14 cellular contexts compared by ENCODE assay signal in the genomic region with DNA sequence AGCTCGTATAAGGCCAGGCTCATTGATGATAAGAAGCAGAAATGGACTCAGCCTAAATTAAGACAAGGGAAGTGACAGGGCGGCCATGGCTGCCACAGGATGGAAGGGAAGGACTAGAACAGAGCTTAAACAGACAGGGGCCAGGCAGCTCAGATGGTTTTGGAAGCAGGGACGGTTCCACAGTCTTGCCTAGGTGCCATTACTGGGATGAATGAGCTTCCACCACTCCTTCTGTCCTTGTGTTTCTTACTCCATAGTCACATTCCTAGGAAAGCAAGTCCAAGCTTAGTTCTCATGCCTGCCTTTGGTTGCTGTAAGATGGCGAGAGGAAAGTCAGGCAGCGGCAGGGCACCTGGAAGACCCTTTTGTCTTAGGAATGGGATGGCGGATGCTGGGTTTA. TPM values are rescaled to one million over a fixed set of nuclear protein-coding genes. Genes with fewer than 3 reads are reported as not detected.
DNase-seq lines count a peak whose midpoint lies in the region; ATAC-seq and TF ChIP-seq lines count a peak whose summit lies in the region.
"Had no signal": no experiment of that assay in that cellular context is flagged by ENCODE, and none has a peak within 500 bp of the region (broad histone marks: within the 10 kb centered on the region; RNA-seq: fewer than 3 reads in every experiment).

No MANE protein-coding gene starts in this region.

- H3K4me2 ChIP-seq in neural progenitor cell, result no peak overlapping the region

- intact Hi-C loops in Right ventricle myocardium inferior (cut with DNase I), result loop anchor here (1.0 to 5.0 kb wide), 3 partner anchors 25 to 69 kb away; no protein-coding TSS in a partner anchor
- intact Hi-C loops in colonic mucosa (cut with DNase I), result no loop called here

- peak overlapping the region; percentile 24 for H3K27ac Mint-ChIP-seq in neural progenitor cell

- no peaks in the 10 kb centered on the region for H3K79me2 ChIP-seq in neural progenitor cell (ENCODE audit: low read depth)

- TF ChIP-seq CTCF in right atrium auricular region (IDR thresholded peaks at IDR 0.05), result no peak
- no peak for TF ChIP-seq CTCF in colonic mucosa (IDR thresholded peaks at IDR 0.05)
- TF ChIP-seq CTCF in neural progenitor cell (IDR thresholded peaks at IDR 0.05), result no peak

- H3K27ac ChIP-seq in right atrium auricular region (peak overlapping the region; percentile 66 to 67), colonic mucosa (peak overlapping the region; percentile 22), neural progenitor cell (no peak overlapping the region)

- H3K27me3 ChIP-seq in right atrium auricular region (no peaks in the 10 kb centered on the region), colonic mucosa (no peaks in the 10 kb centered on the region), neural progenitor cell (peaks cover 13% of the 10 kb centered on the region)

- H3K9me3 ChIP-seq in right atrium auricular region (no peaks in the 10 kb centered on the region), colonic mucosa (no peaks in the 10 kb centered on the region), neural progenitor cell (ENCODE audit: low read depth) (no peaks in the 10 kb centered on the region)

- DNase-seq in right atrium auricular region (ENCODE audit: low spot score) (peak; percentile 48), Right ventricle myocardium inferior (ENCODE audit: missing footprints) (no peak), colonic mucosa (no peak), neural progenitor cell (ENCODE audit: low spot score) (no peak), DMS53 (lab: John Stamatoyannopoulos, UW) (no peak), pons (ENCODE audit: low spot score) (no peak), foreskin melanocyte (no peak)
- DNase-seq: NCI-H1105 treated with DMSO at 0.1 percent for 48 hours, NCI-H526, SHP77 had no signal

- H3K9ac ChIP-seq in colonic mucosa (ENCODE audit: low read depth in 2 of 2, low read length in 2 of 2) (no peak overlapping the region), neural progenitor cell (no peak overlapping the region)

- H3K4me3 ChIP-seq in right atrium auricular region (no peak overlapping the region), colonic mucosa (no peak overlapping the region), neural progenitor cell (no peak overlapping the region)
- H3K4me3 ChIP-seq: lung had no signal

- H3K4me3 Mint-ChIP-seq in neural progenitor cell, result no peak overlapping the region

- no peaks in the 10 kb centered on the region for H3K9me3 Mint-ChIP-seq in neural progenitor cell

- no peaks in the 10 kb centered on the region for H3F3A ChIP-seq in neural progenitor cell (ENCODE audit: low read depth)

- ATAC-seq in Right ventricle myocardium inferior (no peak), HG03280 (IDR thresholded peaks at IDR 0.05; ENCODE audit: unreplicated experiment) (no peak)
- ATAC-seq: activated CD4-positive, CD25-positive, alpha-beta regulatory T cell treated with anti-CD3 and anti-CD28 coated beads, Interleukin-2, amount 50 U/mL, for 24 hours had no signal

- no peaks in the 10 kb centered on the region for H4K20me1 ChIP-seq in neural progenitor cell (ENCODE audit: low read depth)

- H3K4me1 Mint-ChIP-seq in neural progenitor cell, result peaks cover 9% of the 10 kb centered on the region

- peaks cover 3% of the 10 kb centered on the region for H3K27me3 Mint-ChIP-seq in neural progenitor cell (ENCODE audit: insufficient read depth, low read depth)

- H3K4me1 ChIP-seq in right atrium auricular region (peaks cover 0 to 46% of the 10 kb centered on the region in 2 donors), colonic mucosa (no peaks in the 10 kb centered on the region), neural progenitor cell (no peaks in the 10 kb centered on the region)

- H3K36me3 ChIP-seq in right atrium auricular region, result no peaks in the 10 kb centered on the region
- H3K36me3 ChIP-seq in colonic mucosa, result no peaks in the 10 kb centered on the region
- no peaks in the 10 kb centered on the region for H3K36me3 ChIP-seq in neural progenitor cell

- no peaks in the 10 kb centered on the region for H3K36me3 Mint-ChIP-seq in neural progenitor cell

- no peak overlapping the region for H2AFZ ChIP-seq in neural progenitor cell (replicated peaks)

RNA-seq across cellular contexts. Expression of a gene that starts 11.9 kb away (rescaled TPM):
- total RNA-seq in right atrium auricular region (1 to 10 TPM in 1 of 2 donors, not detected in 1; 1.4 TPM), Right ventricle myocardium inferior (3.4 TPM), colonic mucosa (1 to 10 TPM in 1 of 2 donors, under 1 TPM in 1; 0.32 to 4.7 TPM), neural progenitor cell (ENCODE audit: low replicate concordance) (0.65 TPM in 1 of 2 replicates, not detected in the other)
- total RNA-seq: fibroblast of villous mesenchyme had no signal

RNA-seq across cellular contexts. Expression of a gene that starts 38.1 kb away (rescaled TPM):
- total RNA-seq in right atrium auricular region (under 1 TPM in 1 of 2 donors, not detected in 1; 0.15 TPM), Right ventricle myocardium inferior (0.19 TPM), colonic mucosa (10 to 100 TPM in 1 of 2 donors, under 1 TPM in 1; 0.29 to 17.3 TPM), neural progenitor cell (ENCODE audit: low replicate concordance) (not detected in 2 replicates)
- total RNA-seq: fibroblast of villous mesenchyme had no signal

RNA-seq across cellular contexts. Expression of a gene that starts 47.7 kb away (rescaled TPM):
- total RNA-seq in right atrium auricular region (100 to 1,000 TPM in 1 of 2 donors, 10 to 100 TPM in 1; 35.1 to 116 TPM), Right ventricle myocardium inferior (29.1 TPM), colonic mucosa (1 to 10 TPM; 2.5 TPM), neural progenitor cell (ENCODE audit: low replicate concordance) (0.43 TPM in 1 of 2 replicates, not detected in the other)
